In genomic region chr3:33373082-33373437, GRCh38 we compare ENCODE assay signal across 25 cellular contexts.
A peak's percentile ranks its signal among the peaks of the same experiment; 100 is the strongest.
DNase-seq lines count a peak whose midpoint lies in the region; ATAC-seq, FAIRE-seq and TF ChIP-seq lines count a peak whose summit lies in the region.
"Had no signal": no experiment of that assay in that cellular context is flagged by ENCODE, and none has a peak within 500 bp of the region (broad histone marks: within the 10 kb centered on the region; RNA-seq: fewer than 3 reads in every experiment).

No MANE protein-coding gene starts in this region.

- no peaks in the 10 kb centered on the region for H3K27me3 ChIP-seq in CD8-positive, alpha-beta T cell (ENCODE audit: insufficient read depth, low read length)
- H3K27me3 ChIP-seq in Panc1 (ENCODE audit: control insufficient read depth, insufficient read depth, low read length) = no peaks in the 10 kb centered on the region
- H3K27me3 ChIP-seq in endothelial cell of umbilical vein (ENCODE audit: control insufficient read depth in 2 of 2, insufficient read depth in 2 of 2, low read length in 2 of 2) = no peaks in the 10 kb centered on the region
- H3K27me3 ChIP-seq: spleen, thyroid gland, uterus had no signal

- TF ChIP-seq POLR2A in endothelial cell of umbilical vein (IDR thresholded peaks at IDR 0.05; ENCODE audit: low read depth, low read length) = no peak

- no peak overlapping the region for H3K4me3 Mint-ChIP-seq in CD8-positive, alpha-beta T cell
- H3K4me3 Mint-ChIP-seq: activated CD8-positive, alpha-beta memory T cell treated with anti-CD3 and anti-CD28 coated beads, Interleukin-2, amount 10 ng/mL, durations not matched to agents 7 days and 5 days; activated T-cell treated with anti-CD3 and anti-CD28 coated beads, Interleukin-2, amount 50 U/mL, for 4 hours; memory B cell; stimulated activated naive CD8-positive, alpha-beta T cell treated with anti-CD3 and anti-CD28 coated beads, Interleukin-15, amount 100 ng/mL, for 72 hours had no signal

- no peak for DNase-seq in CD8-positive, alpha-beta T cell
- DNase-seq in Panc1 (ENCODE audit: low read depth, low spot score) (no peak), endothelial cell of umbilical vein (ENCODE audit: low read depth, low spot score) (no peak), MV-4-11 (lab: John Stamatoyannopoulos, UW) (no peak), sciatic nerve (ENCODE audit: low spot score) (no peak), NCI-H1694 (lab: John Stamatoyannopoulos, UW) (no peak)
- DNase-seq: activated naive CD4-positive, alpha-beta T cell; DMS79; GF-D8; NCI-H1092; NCI-H187; NCI-H2171 treated with DMSO at 0.1 percent for 48 hours; NCI-H510A; right cardiac atrium; spleen; uterus had no signal

- H3K4me1 ChIP-seq in CD8-positive, alpha-beta T cell (ENCODE audit: insufficient read depth, low read length) = no peaks in the 10 kb centered on the region
- no peaks in the 10 kb centered on the region; the same call in 1 of the 2 replicates for H3K4me1 ChIP-seq in Panc1 (ENCODE audit: control insufficient read depth, insufficient read depth, low read length)
- peaks cover 6% of the 10 kb centered on the region for H3K4me1 ChIP-seq in endothelial cell of umbilical vein (ENCODE audit: control insufficient read depth, extremely low read depth, insufficient read depth, low read length)
- H3K4me1 ChIP-seq: thyroid gland, uterus had no signal

- no peaks in the 10 kb centered on the region for H3K36me3 Mint-ChIP-seq in CD8-positive, alpha-beta T cell
- H3K36me3 Mint-ChIP-seq: activated CD8-positive, alpha-beta memory T cell treated with anti-CD3 and anti-CD28 coated beads, Interleukin-2, amount 10 ng/mL, durations not matched to agents 7 days and 5 days had no signal

- ATAC-seq in CD8-positive, alpha-beta T cell = no peak
- ATAC-seq in Panc1 = peak; percentile 40; the same call in 1 of the 2 replicates
- ATAC-seq in sciatic nerve = no peak
- ATAC-seq in GM21619 (IDR thresholded peaks at IDR 0.05; ENCODE audit: unreplicated experiment) = no peak

- dilution Hi-C loops in endothelial cell of umbilical vein (cut with MboI; ENCODE audit: extremely low pct_ligation_motif_present, low sequenced_read_pairs) = no loop called here

- H3K9me1 ChIP-seq in endothelial cell of umbilical vein (replicated peaks; ENCODE audit: control insufficient read depth, extremely low read depth, insufficient read depth, low read length) = no peaks in the 10 kb centered on the region

- no TSS peak for BruUV-seq in Panc1 (replicated peaks; lab: Mats Ljungman, UMichigan)
- no TSS peak for BruUV-seq in endothelial cell of umbilical vein (replicated peaks; lab: Mats Ljungman, UMichigan)

- CTCF ChIA-PET in CD8-positive, alpha-beta T cell (lab: Charles Lee) = interaction anchor here (0.7 to 3.2 kb wide), 28 partner anchors 9 to 841 kb away, joined by 3 to 36 read pairs (median 4); no protein-coding TSS in a partner anchor
- CTCF ChIA-PET in Panc1 (lab: Charles Lee) (interaction anchor here (0.6 to 2.4 kb wide), 5 partner anchors 32 to 425 kb away, joined by 3 to 47 read pairs (median 4); no protein-coding TSS in a partner anchor), endothelial cell of umbilical vein (lab: Charles Lee) (interaction anchor here (0.5 to 5.7 kb wide), 96 partner anchors 8 to 425 kb away, joined by 3 to 639 read pairs (median 6); partner anchors contain the start of genes CRTAP, GLB1, SUSD5 and TMPPE)

- no peaks in the 10 kb centered on the region for H3K79me2 ChIP-seq in endothelial cell of umbilical vein (ENCODE audit: control insufficient read depth, insufficient read depth, low read length)

- in situ Hi-C loops in Panc1 (cut with HindIII; ENCODE audit: low pct_unique_long_range_greater_than_20kb, low sequenced_read_pairs) = no loop called here

- no peaks in the 10 kb centered on the region for H4K20me1 ChIP-seq in endothelial cell of umbilical vein (replicated peaks; ENCODE audit: control insufficient read depth, extremely low read depth, insufficient read depth, low read length)

- POLR2A ChIA-PET in CD8-positive, alpha-beta T cell (lab: Charles Lee) = interaction anchor here (1.2 kb wide), 1 partner anchor 12 kb away, joined by 3 read pairs; no protein-coding TSS in a partner anchor
- POLR2A ChIA-PET in Panc1 (lab: Charles Lee) = no interaction called here
- POLR2A ChIA-PET in endothelial cell of umbilical vein (lab: Charles Lee) = interaction anchor here (1.6 kb wide), 1 partner anchor 242 kb away, joined by 9 read pairs; no protein-coding TSS in a partner anchor

- no peak overlapping the region for H2AFZ ChIP-seq in endothelial cell of umbilical vein (ENCODE audit: low read depth, low read length)

- no peaks in the 10 kb centered on the region for H3K9me3 Mint-ChIP-seq in CD8-positive, alpha-beta T cell
- H3K9me3 Mint-ChIP-seq: activated T-cell treated with anti-CD3 and anti-CD28 coated beads, Interleukin-2, amount 50 U/mL, for 4 hours; stimulated activated naive CD8-positive, alpha-beta T cell treated with anti-CD3 and anti-CD28 coated beads, Interleukin-15, amount 100 ng/mL, for 72 hours had no signal

- H3K27ac Mint-ChIP-seq in CD8-positive, alpha-beta T cell = no peak overlapping the region
- H3K27ac Mint-ChIP-seq: activated CD8-positive, alpha-beta memory T cell treated with anti-CD3 and anti-CD28 coated beads, Interleukin-2, amount 10 ng/mL, durations not matched to agents 7 days and 5 days; memory B cell; stimulated activated naive CD8-positive, alpha-beta T cell treated with anti-CD3 and anti-CD28 coated beads, Interleukin-15, amount 100 ng/mL, for 72 hours had no signal

- no peaks in the 10 kb centered on the region for H3K9me3 ChIP-seq in CD8-positive, alpha-beta T cell (ENCODE audit: low read length)
- H3K9me3 ChIP-seq in Panc1 (ENCODE audit: control insufficient read depth, insufficient read depth, low read depth, low read length) (peaks cover 3% of the 10 kb centered on the region; the same call in 1 of the 2 replicates), endothelial cell of umbilical vein (replicated peaks; ENCODE audit: control insufficient read depth, insufficient read depth, low read length) (no peaks in the 10 kb centered on the region)
- H3K9me3 ChIP-seq: Caco-2, spleen, thyroid gland, uterus had no signal

- intact Hi-C loops in CD8-positive, alpha-beta T cell (cut with DNase I, micrococcal nuclease) = loop anchor here (2.0 to 5.0 kb wide), 5 partner anchors 241 to 866 kb away; no protein-coding TSS in a partner anchor
- intact Hi-C loops in Panc1 (cut with micrococcal nuclease; ENCODE audit: unreplicated experiment) (loop anchor here (1.0 to 5.0 kb wide), 2 partner anchors 242 to 426 kb away; no protein-coding TSS in a partner anchor), endothelial cell of umbilical vein (cut with micrococcal nuclease) (loop anchor here (2.0 to 5.0 kb wide), 3 partner anchors 96 to 414 kb away; partner anchors contain the start of genes FBXL2 and SUSD5), sciatic nerve (cut with DNase I) (no loop called here)

- peak; percentile 48; the same call in 1 of the 2 replicates for TF ChIP-seq CTCF in 22Rv1 (IDR thresholded peaks at IDR 0.05)
- TF ChIP-seq CTCF in CD8-positive, alpha-beta T cell (IDR thresholded peaks at IDR 0.05) = peak; percentile 51
- TF ChIP-seq CTCF in Panc1 (IDR thresholded peaks at IDR 0.05) = peak; percentile 26
- TF ChIP-seq CTCF in endothelial cell of umbilical vein (IDR thresholded peaks at IDR 0.05; ENCODE audit: extremely low read depth in 1 of 2, insufficient read depth in 1 of 2, low read depth in 1 of 2, low read length in 2 of 2) = no peak

- H3K27me3 Mint-ChIP-seq in CD8-positive, alpha-beta T cell (ENCODE audit: low read depth) = peaks cover 16% of the 10 kb centered on the region

- no peak overlapping the region for H3K27ac ChIP-seq in 22Rv1
- H3K27ac ChIP-seq in CD8-positive, alpha-beta T cell (ENCODE audit: low read depth, low read length) = no peak overlapping the region
- no peak overlapping the region for H3K27ac ChIP-seq in Panc1 (ENCODE audit: low read length)
- no peak overlapping the region for H3K27ac ChIP-seq in endothelial cell of umbilical vein (ENCODE audit: insufficient read depth, low read depth, low read length)
- H3K27ac ChIP-seq: spleen, thyroid gland, uterus had no signal

- no peaks in the 10 kb centered on the region for H3K36me3 ChIP-seq in CD8-positive, alpha-beta T cell (ENCODE audit: insufficient read depth, low read length)
- H3K36me3 ChIP-seq in Panc1 (ENCODE audit: control insufficient read depth, insufficient read depth, low read length) (peaks cover 9% of the 10 kb centered on the region; the same call in 1 of the 2 replicates), endothelial cell of umbilical vein (ENCODE audit: control insufficient read depth in 2 of 2, extremely low read depth in 1 of 2, insufficient read depth in 2 of 2, low read length in 2 of 2) (peaks cover 13 to 16% of the 10 kb centered on the region in 2 experiments)
- H3K36me3 ChIP-seq: spleen, uterus had no signal

- H3K4me1 Mint-ChIP-seq in CD8-positive, alpha-beta T cell (ENCODE audit: low read depth) = peaks cover 3% of the 10 kb centered on the region

- H3K4me2 ChIP-seq in endothelial cell of umbilical vein (ENCODE audit: insufficient read depth, low read length) = peak overlapping the region; percentile 52
- H3K4me2 ChIP-seq: SK-N-SH had no signal

- H3K9ac ChIP-seq in endothelial cell of umbilical vein (replicated peaks; ENCODE audit: extremely low read depth, insufficient read depth, low read length) = no peak overlapping the region
- H3K9ac ChIP-seq: SK-N-SH had no signal

- H3K4me3 ChIP-seq in CD8-positive, alpha-beta T cell (ENCODE audit: low read depth, low read length) = no peak overlapping the region
- H3K4me3 ChIP-seq in Panc1 (ENCODE audit: low read depth in 2 of 2, low read length in 2 of 2) (no peak overlapping the region), endothelial cell of umbilical vein (replicated peaks in 1 of 3; ENCODE audit: insufficient read depth in 1 of 3, low read depth in 1 of 3, low read length in 3 of 3) (no peak overlapping the region)
- H3K4me3 ChIP-seq: thyroid gland, uterus had no signal

- FAIRE-seq in endothelial cell of umbilical vein (lab: Jason Lieb, UNC) = no peak

TF ChIP-seq in endothelial cell of umbilical vein, 7 proteins besides CTCF, POLR2A, EP300 and RAD21:
- no peak for TF ChIP-seq JUN (IDR thresholded peaks at IDR 0.05; ENCODE audit: borderline replicate concordance, insufficient read depth, insufficient read length, low read depth)
- no peak for TF ChIP-seq GATA2 (IDR thresholded peaks at IDR 0.05; ENCODE audit: insufficient read depth, insufficient read length, low read depth, low read length)
- TF ChIP-seq POLR2AphosphoS5 (IDR thresholded peaks at IDR 0.05; ENCODE audit: insufficient read depth, low read depth, low read length) = no peak

Comparison
In these comparisons a context has a peak if more than half of its experiments do, and no peak if none do; other contexts are left out.
1. CTCF ChIP-seq: peak in 22Rv1 (single experiment), CD8-positive, alpha-beta T cell (single experiment) and Panc1 (single experiment); none in endothelial cell of umbilical vein (0 of 2).